7 cellular contexts compared by ENCODE assay signal in the genomic region with DNA sequence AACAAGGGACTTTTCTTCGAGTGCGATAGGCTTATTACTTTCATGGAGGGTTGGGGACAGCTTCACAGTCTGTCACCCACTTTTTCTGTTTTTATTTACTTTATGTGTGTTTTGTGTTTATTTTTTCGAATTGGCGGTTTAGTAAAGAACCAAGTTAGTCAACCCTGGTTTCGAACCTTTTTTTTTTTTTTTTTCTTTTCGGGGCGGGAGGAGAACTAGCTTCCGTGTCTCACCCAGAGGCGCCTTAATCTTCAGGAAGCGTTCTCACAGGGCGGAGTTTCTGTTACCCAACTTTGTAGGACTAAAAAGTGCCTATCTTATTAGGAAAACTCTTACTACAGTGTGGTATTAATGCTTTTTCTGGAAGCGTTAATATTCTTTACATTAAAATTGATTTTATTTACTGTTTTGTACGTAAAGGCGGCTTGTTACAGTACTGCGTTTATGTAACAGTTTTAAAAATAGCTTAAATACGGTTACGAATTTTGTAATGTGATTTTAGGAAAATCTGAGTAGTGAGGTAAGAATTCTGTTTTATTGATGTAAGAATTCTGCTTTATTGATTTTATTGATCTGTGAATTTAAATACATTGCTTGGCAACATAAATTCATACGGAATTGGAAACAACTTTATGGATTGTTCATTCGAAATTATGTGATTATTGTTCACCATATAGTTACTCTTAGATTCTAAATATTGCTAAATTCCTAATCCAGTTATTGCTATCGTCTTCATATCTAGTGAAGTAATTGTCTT. TPM values are rescaled to one million over a fixed set of nuclear protein-coding genes. Genes with fewer than 3 reads are reported as not detected.
DNase-seq lines count a peak whose midpoint lies in the region; ATAC-seq and TF ChIP-seq lines count a peak whose summit lies in the region.

No MANE protein-coding gene starts in this region.

- TF ChIP-seq CTCF in WI38 (IDR thresholded peaks at IDR 0.05; ENCODE audit: low read depth, low read length) (no peak), epithelial cell of proximal tubule (conservative IDR thresholded peaks at IDR 0.05; ENCODE audit: low read depth, low read length) (no peak), transverse colon (IDR thresholded peaks at IDR 0.05) (no peak)

- H3K4me1 ChIP-seq in muscle layer of colon (ENCODE audit: insufficient read depth, low read length), result peaks cover 42% of the 10 kb centered on the region
- peaks cover 25 to 60% (median 46%) of the 10 kb centered on the region in 4 donors for H3K4me1 ChIP-seq in transverse colon

- peak overlapping the region; percentile 98 for H3K27ac ChIP-seq in muscle layer of colon (ENCODE audit: low read depth, low read length)
- H3K27ac ChIP-seq in transverse colon, result peak overlapping the region; percentile 96 to 99 (median 98)

- TF ChIP-seq POLR2A in transverse colon (IDR thresholded peaks at IDR 0.05), result no peak

- TF ChIP-seq EP300 in transverse colon (IDR thresholded peaks at IDR 0.05; ENCODE audit: low read depth), result no peak

- ATAC-seq in GM21786 (IDR thresholded peaks at IDR 0.05; ENCODE audit: unreplicated experiment), result peak; percentile 14

- H3K27me3 ChIP-seq in muscle layer of colon (ENCODE audit: control insufficient read depth in 1 of 2, insufficient read depth in 2 of 2, low read length in 2 of 2) (no peaks in the 10 kb centered on the region), transverse colon (no peaks in the 10 kb centered on the region)

- DNase-seq in GF-D8 (lab: John Stamatoyannopoulos, UW) (peak; percentile 15), MV-4-11 (lab: John Stamatoyannopoulos, UW) (peak; percentile 81), epithelial cell of proximal tubule (ENCODE audit: low read depth) (no peak), transverse colon (peak; percentile 33)

- peak overlapping the region; percentile 100 for H3K9ac ChIP-seq in muscle layer of colon (ENCODE audit: low read length)

- in situ Hi-C loops in transverse colon (cut with MboI; ENCODE audit: low pct_ligation_motif_present in 1 of 4, low pct_unique_long_range_greater_than_20kb in 1 of 4, low sequenced_read_pairs in 3 of 4), result no loop called here

- H3K9me3 ChIP-seq in muscle layer of colon (ENCODE audit: low read length), result no peaks in the 10 kb centered on the region
- no peaks in the 10 kb centered on the region for H3K9me3 ChIP-seq in transverse colon

- H3K4me3 ChIP-seq in WI38 (ENCODE audit: low read depth, low read length) (peak overlapping the region; percentile 99), epithelial cell of proximal tubule (ENCODE audit: low read depth, low read length) (peak overlapping the region; percentile 67), muscle layer of colon (ENCODE audit: low read depth in 1 of 2, low read length in 2 of 2) (peak overlapping the region; percentile 92 to 96), transverse colon (peak overlapping the region; percentile 60 to 95 (median 82))

- intact Hi-C loops in transverse colon (cut with DNase I; ENCODE audit: low total_unique reads), result no loop called here

- peaks cover 21% of the 10 kb centered on the region for H3K36me3 ChIP-seq in muscle layer of colon (ENCODE audit: insufficient read depth, low read length)
- H3K36me3 ChIP-seq in transverse colon, result peaks cover 0 to 30% (median 5%) of the 10 kb centered on the region in 4 donors

- WGBS in transverse colon (ENCODE audit: low coverage in 1 of 2), 2 donors, result 1% methylated on average over 12 to 20 of the region's 20 CpGs

RNA-seq across cellular contexts. Expression of a gene that starts 0.9 kb away (rescaled TPM):
- 108 and 179 TPM in 2 replicates for total RNA-seq in epithelial cell of proximal tubule
- 100 to 1,000 TPM in 3 of 4 donors, 10 to 100 TPM in 1; 78.9 to 203 (median 139) TPM for total RNA-seq in transverse colon

RNA-seq across cellular contexts. Expression of a gene that starts 8.9 kb away (rescaled TPM):
- total RNA-seq in epithelial cell of proximal tubule (15.4 and 22.1 TPM in 2 replicates), transverse colon (10 to 100 TPM in 2 of 4 donors, 1 to 10 TPM in 2; 2.2 to 17.6 (median 9.6) TPM)
